8 cellular contexts compared by ENCODE assay signal in the genomic region with DNA sequence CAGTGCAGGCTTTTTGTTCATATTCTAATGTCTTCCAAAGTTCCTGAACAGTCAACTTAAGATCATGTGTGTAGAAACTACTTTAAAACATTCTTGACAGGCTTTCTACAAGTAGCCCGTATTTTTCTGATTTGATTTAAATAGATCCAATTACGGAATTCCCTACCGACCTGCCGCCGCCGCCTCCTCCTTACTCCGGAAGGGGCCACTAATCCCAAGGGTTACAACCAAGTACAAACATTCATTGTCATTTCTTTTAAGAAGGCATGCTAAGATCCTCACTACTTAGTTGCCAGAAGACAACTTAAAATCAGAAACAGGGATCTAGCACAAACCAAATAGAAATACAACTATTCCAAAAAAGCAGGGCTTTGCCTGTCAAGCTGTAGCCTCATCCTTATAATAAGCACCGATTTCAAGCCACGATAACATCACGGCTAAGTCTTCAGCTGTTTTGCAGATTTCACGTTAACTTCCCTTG. TPM values are rescaled to one million over a fixed set of nuclear protein-coding genes. Genes with fewer than 3 reads are reported as not detected.
DNase-seq lines count a peak whose midpoint lies in the region; ATAC-seq and TF ChIP-seq lines count a peak whose summit lies in the region.

No MANE protein-coding gene starts in this region.

- no peak overlapping the region for H2AFZ ChIP-seq in Karpas-422 (ENCODE audit: low read length)

- POLR2A ChIA-PET in CD8-positive, alpha-beta T cell (lab: Charles Lee): interaction anchor here (1.0 to 1.9 kb wide), 4 partner anchors 21 to 281 kb away, joined by 3 to 7 read pairs (median 3); a partner anchor contains a TSS

- H3K4me2 ChIP-seq in Karpas-422 (ENCODE audit: low read depth, low read length, poor library complexity, severe bottlenecking): peak overlapping the region; percentile 94

- H3K4me3 Mint-ChIP-seq in CD8-positive, alpha-beta T cell: peak overlapping the region; percentile 92
- H3K4me3 Mint-ChIP-seq in brain: peak overlapping the region; percentile 93 to 98 (median 95)

- no peaks in the 10 kb centered on the region for H3K9me3 Mint-ChIP-seq in CD8-positive, alpha-beta T cell
- peaks cover 0 to 3% (median 2%) of the 10 kb centered on the region in 5 experiments for H3K9me3 Mint-ChIP-seq in brain

- CTCF ChIA-PET in CD8-positive, alpha-beta T cell (lab: Charles Lee): no interaction called here

- intact Hi-C loops in CD8-positive, alpha-beta T cell (cut with DNase I, micrococcal nuclease): loop anchor here (2.0 to 10.0 kb wide), 9 partner anchors 19 to 725 kb away; a partner anchor contains a TSS
- intact Hi-C loops in thyroid gland (cut with DNase I): no loop called here

- H3K4me3 ChIP-seq in CD8-positive, alpha-beta T cell (ENCODE audit: low read depth, low read length): peak overlapping the region; percentile 88
- H3K4me3 ChIP-seq in Karpas-422 (ENCODE audit: low read length) (peak overlapping the region; percentile 90), thyroid gland (replicated peaks in 1 of 3) (peak overlapping the region; percentile 56 to 87 (median 70))

- no peaks in the 10 kb centered on the region for H3K27me3 ChIP-seq in CD8-positive, alpha-beta T cell (ENCODE audit: insufficient read depth, low read length)
- H3K27me3 ChIP-seq in Karpas-422 (ENCODE audit: low read length): no peaks in the 10 kb centered on the region
- H3K27me3 ChIP-seq in thyroid gland: no peaks in the 10 kb centered on the region

- no peak for DNase-seq in CD8-positive, alpha-beta T cell
- no peak for DNase-seq in Karpas-422
- no peak for DNase-seq in left lobe of liver (ENCODE audit: low spot score)
- peak; percentile 17 to 18 for DNase-seq in thyroid gland
- no peak for DNase-seq in stimulated activated CD4-positive, alpha-beta T cell treated with anti-CD3 and anti-CD28 coated beads, Interleukin-4, amount 100 ng/mL, for 4 hours

- peaks cover 29% of the 10 kb centered on the region for H4K20me1 ChIP-seq in Karpas-422 (ENCODE audit: insufficient read depth, low read depth, low read length)

- H3K27me3 Mint-ChIP-seq in CD8-positive, alpha-beta T cell (ENCODE audit: low read depth): no peaks in the 10 kb centered on the region
- H3K27me3 Mint-ChIP-seq in brain: peaks cover 17% of the 10 kb centered on the region

- no peaks in the 10 kb centered on the region for H3K9me3 ChIP-seq in CD8-positive, alpha-beta T cell (ENCODE audit: low read length)
- no peaks in the 10 kb centered on the region for H3K9me3 ChIP-seq in Karpas-422 (ENCODE audit: low read length)
- no peaks in the 10 kb centered on the region for H3K9me3 ChIP-seq in thyroid gland

- peak overlapping the region; percentile 95 for H3K27ac ChIP-seq in CD8-positive, alpha-beta T cell (ENCODE audit: low read depth, low read length)
- H3K27ac ChIP-seq in Karpas-422 (ENCODE audit: low read length) (peak overlapping the region; percentile 80), thyroid gland (peak overlapping the region; percentile 90 to 96 (median 93))

- WGBS in thyroid gland, 2 donors: 1% methylated on average over 11 of the region's 11 CpGs

- ATAC-seq in CD8-positive, alpha-beta T cell: no peak
- ATAC-seq in left lobe of liver (peak; percentile 9), GM21825 (IDR thresholded peaks at IDR 0.05; ENCODE audit: unreplicated experiment) (no peak), HG02623 (IDR thresholded peaks at IDR 0.05; ENCODE audit: unreplicated experiment) (no peak)

- no peaks in the 10 kb centered on the region for H3K36me3 ChIP-seq in CD8-positive, alpha-beta T cell (ENCODE audit: insufficient read depth, low read length)
- H3K36me3 ChIP-seq in Karpas-422 (ENCODE audit: insufficient read depth, low read length) (peaks cover 8% of the 10 kb centered on the region; the same call in 1 of the 2 replicates), thyroid gland (no peaks in the 10 kb centered on the region)

- no peak for TF ChIP-seq CTCF in CD8-positive, alpha-beta T cell (IDR thresholded peaks at IDR 0.05)
- TF ChIP-seq CTCF in brain (conservative IDR thresholded peaks at IDR 0.05) (no peak), thyroid gland (IDR thresholded peaks at IDR 0.05) (no peak)

- H3K79me2 ChIP-seq in Karpas-422 (ENCODE audit: low read length): peaks cover 56% of the 10 kb centered on the region

- H3K9me2 ChIP-seq in Karpas-422 (replicated peaks; ENCODE audit: insufficient read depth, low read length): no peaks in the 10 kb centered on the region

- peaks cover 48% of the 10 kb centered on the region for H3K4me1 ChIP-seq in CD8-positive, alpha-beta T cell (ENCODE audit: insufficient read depth, low read length)
- peaks cover 45% of the 10 kb centered on the region for H3K4me1 ChIP-seq in Karpas-422 (ENCODE audit: low read length)
- H3K4me1 ChIP-seq in thyroid gland: peaks cover 38 to 43% of the 10 kb centered on the region in 2 donors

- peaks cover 58% of the 10 kb centered on the region for H3K4me1 Mint-ChIP-seq in CD8-positive, alpha-beta T cell (ENCODE audit: low read depth)
- peaks cover 65% of the 10 kb centered on the region for H3K4me1 Mint-ChIP-seq in brain

- no peak for TF ChIP-seq POLR2A in thyroid gland (IDR thresholded peaks at IDR 0.05)

- H3K36me3 Mint-ChIP-seq in CD8-positive, alpha-beta T cell: peaks cover 30% of the 10 kb centered on the region
- peaks cover 30% of the 10 kb centered on the region for H3K36me3 Mint-ChIP-seq in brain

- H3K9ac ChIP-seq in Karpas-422 (ENCODE audit: low read length): peak overlapping the region; percentile 92

- H3K27ac Mint-ChIP-seq in CD8-positive, alpha-beta T cell: peak overlapping the region; percentile 98
- H3K27ac Mint-ChIP-seq in brain: peak overlapping the region; percentile 94 to 100 (median 99)

RNA-seq across cellular contexts. Expression of a gene that starts 0.8 kb away (rescaled TPM):
- total RNA-seq in CD8-positive, alpha-beta T cell: 10 to 100 TPM; 60.3 to 61.0 TPM
- total RNA-seq in Karpas-422 (2014; rRNA removed; shearing (Covaris generic); ENCODE audit: low replicate concordance): 33.6 and 65.0 TPM in 2 replicates
- 18.6 TPM for polyA plus RNA-seq in brain (ENCODE audit: insufficient read depth, low read depth, low replicate concordance)
- 28.8 TPM for total RNA-seq in left lobe of liver
- total RNA-seq in thyroid gland: 10 to 100 TPM; 54.4 to 95.8 (median 67.5) TPM

RNA-seq across cellular contexts. Expression of a gene that starts 47.8 kb away (rescaled TPM):
- 10 to 100 TPM; 35.6 to 38.6 TPM for total RNA-seq in CD8-positive, alpha-beta T cell
- 18.5 and 33.5 TPM in 2 replicates for total RNA-seq in Karpas-422 (2014; rRNA removed; shearing (Covaris generic); ENCODE audit: low replicate concordance)
- 23.3 TPM for polyA plus RNA-seq in brain (ENCODE audit: insufficient read depth, low read depth, low replicate concordance)
- total RNA-seq in left lobe of liver: 15.3 TPM
- total RNA-seq in thyroid gland: 10 to 100 TPM in 3 of 4 donors, 1 to 10 TPM in 1; 8.6 to 11.4 (median 10.7) TPM

Comparison
In these comparisons a context has a peak if more than half of its experiments do, and no peak if none do; other contexts are left out.
1. DNase-seq: peak in thyroid gland (2 of 2); none in CD8-positive, alpha-beta T cell (0 of 7), Karpas-422 (single experiment), left lobe of liver (single experiment) and stimulated activated CD4-positive, alpha-beta T cell treated with anti-CD3 and anti-CD28 coated beads, Interleukin-4, amount 100 ng/mL, for 4 hours (0 of 2).
2. Peak in every context shown above with its lines, with median percentiles within 50 percentile points of each other: H3K27ac ChIP-seq and H3K4me3 ChIP-seq.